15 cellular contexts compared by ENCODE assay signal in the genomic region with DNA sequence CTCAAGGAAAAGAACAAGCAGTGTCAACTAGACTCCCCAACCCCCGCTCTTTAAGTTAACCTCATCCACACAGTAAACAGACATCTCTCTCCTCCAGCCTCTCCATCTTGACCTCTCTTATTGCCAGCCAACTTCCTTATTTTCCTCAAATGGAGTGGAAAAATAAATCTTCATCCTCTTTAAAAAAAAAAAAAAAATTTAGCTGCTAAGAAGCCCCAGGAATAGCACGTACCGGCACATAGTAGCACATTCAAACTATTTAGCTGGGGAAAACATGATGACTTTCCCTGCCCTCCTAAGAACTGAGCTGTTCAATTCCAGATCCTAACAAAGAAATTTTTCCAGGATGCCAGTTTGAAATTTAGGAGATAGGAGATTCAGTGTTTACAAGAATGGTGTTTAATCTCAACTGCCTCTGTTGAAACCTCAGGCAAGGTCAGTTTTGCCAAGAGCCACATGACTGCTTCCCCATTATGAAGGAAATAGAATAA.
A peak's percentile ranks its signal among the peaks of the same experiment; 100 is the strongest.
DNase-seq lines count a peak whose midpoint lies in the region; ATAC-seq, FAIRE-seq and TF ChIP-seq lines count a peak whose summit lies in the region.
"Had no signal": no experiment of that assay in that cellular context is flagged by ENCODE, and none has a peak within 500 bp of the region (broad histone marks: within the 10 kb centered on the region; RNA-seq: fewer than 3 reads in every experiment).

No MANE protein-coding gene starts in this region.

- H3K36me3 ChIP-seq in liver (ENCODE audit: control insufficient read depth in 4 of 4, insufficient read depth in 3 of 4, low read depth in 1 of 4, low read length in 3 of 4) (no peaks in the 10 kb centered on the region), HepG2 (replicated peaks in 1 of 2; ENCODE audit: control insufficient read depth in 1 of 2, insufficient read depth in 2 of 2, low read length in 2 of 2) (no peaks in the 10 kb centered on the region), esophagus muscularis mucosa (no peaks in the 10 kb centered on the region), osteoblast (ENCODE audit: insufficient read depth, low read length) (peaks cover 3% of the 10 kb centered on the region), aorta (ENCODE audit: control insufficient read depth in 1 of 2, insufficient read depth in 2 of 2, low read length in 1 of 2) (no peaks in the 10 kb centered on the region)

- TF ChIP-seq CTCF in liver (IDR thresholded peaks at IDR 0.05; ENCODE audit: low read depth, low read length, missing input control) (no peak), HepG2 (CRISPR knock-in tag; IDR thresholded peaks at IDR 0.05) (no peak), esophagus muscularis mucosa (IDR thresholded peaks at IDR 0.05) (no peak), osteoblast (IDR thresholded peaks at IDR 0.05; ENCODE audit: extremely low read depth, low read depth, low read length) (no peak)

- CTCF ChIA-PET in HepG2 (lab: Yijun Ruan, JAX; ENCODE audit: low intra/inter-chr PET ratio, low total read pairs): no interaction called here

- WGBS in liver: 72% methylated on average over 3 of the region's 3 CpGs
- 97% methylated on average over 3 of the region's 3 CpGs for WGBS in HepG2 (ENCODE audit: low lambda C conversion rate)
- 29% methylated on average over 3 of the region's 3 CpGs for WGBS in esophagus muscularis mucosa
- 29 to 32% methylated on average over 3 of the region's 3 CpGs for WGBS in aorta, 2 donors

- POLR2A ChIA-PET in HepG2 (lab: Yijun Ruan, JAX): no interaction called here

- peaks cover 3% of the 10 kb centered on the region for H3K9me3 Mint-ChIP-seq in stimulated activated memory B cell treated with anti-CD40 and anti-IgM and Interleukin-4, amounts not matched to agents 10 μg/mL and 1 μg/mL and 100 μg/mL, for 72 hours
- no peaks in the 10 kb centered on the region for H3K9me3 Mint-ChIP-seq in activated T-helper 2 cell treated with anti-CD3 and anti-CD28 coated beads, Interferon-gamma antibody, Interleukin-2, Interleukin-4, amounts not matched to agents 10 μg/mL and 5 μg/mL and 100 μg/mL, durations not matched to agents 14 hours and 24 hours and 36 hours
- H3K9me3 Mint-ChIP-seq: activated naive CD4-positive, alpha-beta T cell treated with anti-CD3 and anti-CD28 coated beads, Interleukin-2, amount 10 ng/mL, durations not matched to agents 7 days and 5 days had no signal

- no peak overlapping the region for H3K4me3 ChIP-seq in liver (ENCODE audit: low read depth in 1 of 3, low read length in 3 of 3)
- H3K4me3 ChIP-seq in HepG2 (replicated peaks in 1 of 3; ENCODE audit: insufficient read depth in 1 of 3, low read depth in 2 of 3, low read length in 3 of 3): no peak overlapping the region
- no peak overlapping the region for H3K4me3 ChIP-seq in esophagus muscularis mucosa
- H3K4me3 ChIP-seq in osteoblast (ENCODE audit: insufficient read depth, low read length): no peak overlapping the region
- H3K4me3 ChIP-seq in aorta (ENCODE audit: low read length in 2 of 2): no peak overlapping the region
- H3K4me3 ChIP-seq: K562 had no signal

- no peaks in the 10 kb centered on the region for H3K27me3 Mint-ChIP-seq in stimulated activated memory B cell treated with anti-CD40 and anti-IgM and Interleukin-4, amounts not matched to agents 10 μg/mL and 1 μg/mL and 100 μg/mL, for 72 hours
- no peaks in the 10 kb centered on the region for H3K27me3 Mint-ChIP-seq in activated T-helper 2 cell treated with anti-CD3 and anti-CD28 coated beads, Interferon-gamma antibody, Interleukin-2, Interleukin-4, amounts not matched to agents 10 μg/mL and 5 μg/mL and 100 μg/mL, durations not matched to agents 14 hours and 24 hours and 36 hours (ENCODE audit: low read depth)
- H3K27me3 Mint-ChIP-seq: B cell had no signal

- TF ChIP-seq RAD21 in liver (IDR thresholded peaks at IDR 0.05): peak in 1 of 2 donors; percentile 5
- no peak for TF ChIP-seq RAD21 in HepG2 (CRISPR knock-in tag; IDR thresholded peaks at IDR 0.05)

- peaks cover 48% of the 10 kb centered on the region for H3K79me2 ChIP-seq in HepG2 (ENCODE audit: insufficient read depth, low read length)
- H3K79me2 ChIP-seq in osteoblast (ENCODE audit: insufficient read depth, low read length): peaks cover 72% of the 10 kb centered on the region

- H2AFZ ChIP-seq in HepG2 (ENCODE audit: low read length): no peak overlapping the region
- H2AFZ ChIP-seq in osteoblast (ENCODE audit: low read length): no peak overlapping the region

- H4K20me1 ChIP-seq in HepG2 (ENCODE audit: insufficient read depth, low read length) (no peaks in the 10 kb centered on the region), osteoblast (ENCODE audit: insufficient read depth, low read length) (no peaks in the 10 kb centered on the region)

- H3K9ac ChIP-seq in liver (ENCODE audit: low read depth in 1 of 2, low read length in 2 of 2) (no peak overlapping the region), HepG2 (ENCODE audit: insufficient read depth, low read depth, low read length) (no peak overlapping the region)

- TF ChIP-seq POLR2A in HepG2 (IDR thresholded peaks at IDR 0.05; ENCODE audit: insufficient read depth in 1 of 2, low read depth in 2 of 2, low read length in 2 of 2): no peak
- TF ChIP-seq POLR2A in esophagus muscularis mucosa (IDR thresholded peaks at IDR 0.05; ENCODE audit: low read depth): no peak

- no peak for DNase-seq in HepG2 (ENCODE audit: low spot score)
- DNase-seq in esophagus muscularis mucosa (ENCODE audit: extremely low spot score): no peak
- no peak for DNase-seq in osteoblast (ENCODE audit: insufficient read length, low spot score, missing footprints)
- no peak for DNase-seq in aorta
- DNase-seq in putamen (ENCODE audit: low spot score): no peak
- no peak for DNase-seq in activated T-helper 2 cell treated with anti-CD3 and anti-CD28 coated beads, Interferon-gamma antibody, Interleukin-2, Interleukin-4, amounts not matched to agents 10 μg/mL and 5 μg/mL and 100 μg/mL, durations not matched to agents 14 hours and 24 hours and 36 hours (ENCODE audit: low spot score)
- DNase-seq: activated CD4-positive, alpha-beta T cell treated with anti-CD3 and anti-CD28 coated beads, Interleukin-2, amount 10 ng/mL, durations not matched to agents 7 days and 5 days; activated naive CD4-positive, alpha-beta T cell treated with anti-CD3 and anti-CD28 coated beads, Interleukin-2, amount 10 ng/mL, durations not matched to agents 7 days and 5 days; NCI-H446; SIG-M5; stimulated activated naive CD4-positive, alpha-beta T cell treated with Interleukin-2 at 50 U/mL for 16 hours had no signal

- H3K27ac Mint-ChIP-seq in stimulated activated memory B cell treated with anti-CD40 and anti-IgM and Interleukin-4, amounts not matched to agents 10 μg/mL and 1 μg/mL and 100 μg/mL, for 72 hours: no peak overlapping the region
- no peak overlapping the region for H3K27ac Mint-ChIP-seq in activated T-helper 2 cell treated with anti-CD3 and anti-CD28 coated beads, Interferon-gamma antibody, Interleukin-2, Interleukin-4, amounts not matched to agents 10 μg/mL and 5 μg/mL and 100 μg/mL, durations not matched to agents 14 hours and 24 hours and 36 hours
- H3K27ac Mint-ChIP-seq: activated CD4-positive, alpha-beta T cell treated with anti-CD3 and anti-CD28 coated beads, Interleukin-2, amount 10 ng/mL, durations not matched to agents 7 days and 5 days; activated naive CD4-positive, alpha-beta T cell treated with anti-CD3 and anti-CD28 coated beads, Interleukin-2, amount 10 ng/mL, durations not matched to agents 7 days and 5 days; B cell had no signal

- no peak overlapping the region for H3K4me3 Mint-ChIP-seq in stimulated activated memory B cell treated with anti-CD40 and anti-IgM and Interleukin-4, amounts not matched to agents 10 μg/mL and 1 μg/mL and 100 μg/mL, for 72 hours
- H3K4me3 Mint-ChIP-seq in activated T-helper 2 cell treated with anti-CD3 and anti-CD28 coated beads, Interferon-gamma antibody, Interleukin-2, Interleukin-4, amounts not matched to agents 10 μg/mL and 5 μg/mL and 100 μg/mL, durations not matched to agents 14 hours and 24 hours and 36 hours (ENCODE audit: low read depth): no peak overlapping the region
- H3K4me3 Mint-ChIP-seq: activated CD4-positive, alpha-beta T cell treated with anti-CD3 and anti-CD28 coated beads, Interleukin-2, amount 10 ng/mL, durations not matched to agents 7 days and 5 days; activated naive CD4-positive, alpha-beta T cell treated with anti-CD3 and anti-CD28 coated beads, Interleukin-2, amount 10 ng/mL, durations not matched to agents 7 days and 5 days; B cell had no signal

- ATAC-seq in HepG2: no peak
- ATAC-seq in aorta (ENCODE audit: low FRiP score): peak; percentile 55
- no peak for ATAC-seq in stimulated activated memory B cell treated with anti-CD40 and anti-IgM and Interleukin-4, amounts not matched to agents 10 μg/mL and 1 μg/mL and 100 μg/mL, for 72 hours
- ATAC-seq: K562 had no signal

- no peaks in the 10 kb centered on the region for H3K27me3 ChIP-seq in liver (ENCODE audit: control insufficient read depth in 4 of 4, insufficient read depth in 4 of 4, low read length in 3 of 4)
- no peaks in the 10 kb centered on the region for H3K27me3 ChIP-seq in HepG2 (ENCODE audit: control insufficient read depth in 1 of 2, insufficient read depth in 2 of 2, low read length in 2 of 2)
- H3K27me3 ChIP-seq in esophagus muscularis mucosa: no peaks in the 10 kb centered on the region
- no peaks in the 10 kb centered on the region for H3K27me3 ChIP-seq in osteoblast (ENCODE audit: insufficient read depth, low read length)
- H3K27me3 ChIP-seq in aorta (ENCODE audit: control insufficient read depth in 1 of 2, insufficient read depth in 2 of 2, low read length in 1 of 2): no peaks in the 10 kb centered on the region

- in situ Hi-C loops in HepG2 (cut with HindIII; ENCODE audit: extremely low pct_ligation_motif_present, low pct_unique_long_range_greater_than_20kb): no loop called here

- H3K4me2 ChIP-seq in HepG2 (ENCODE audit: low read depth, low read length) (no peak overlapping the region), osteoblast (ENCODE audit: insufficient read depth, low read length) (no peak overlapping the region)

- peak overlapping the region; percentile 36 to 62 for H3K27ac ChIP-seq in liver (ENCODE audit: low read depth in 1 of 2, low read length in 2 of 2)
- H3K27ac ChIP-seq in HepG2 (ENCODE audit: extremely low read length, insufficient read depth, low read length): no peak overlapping the region
- H3K27ac ChIP-seq in esophagus muscularis mucosa (replicated peaks in 1 of 4): peak overlapping the region; percentile 72 to 77 (median 74)
- peak overlapping the region; percentile 85 for H3K27ac ChIP-seq in osteoblast (ENCODE audit: low read depth, low read length)
- H3K27ac ChIP-seq in aorta (ENCODE audit: low read depth in 1 of 2, low read length in 2 of 2): peak overlapping the region; percentile 77 to 89

- peaks cover 7% of the 10 kb centered on the region for H3K4me1 Mint-ChIP-seq in stimulated activated memory B cell treated with anti-CD40 and anti-IgM and Interleukin-4, amounts not matched to agents 10 μg/mL and 1 μg/mL and 100 μg/mL, for 72 hours
- peaks cover 40% of the 10 kb centered on the region for H3K4me1 Mint-ChIP-seq in activated T-helper 2 cell treated with anti-CD3 and anti-CD28 coated beads, Interferon-gamma antibody, Interleukin-2, Interleukin-4, amounts not matched to agents 10 μg/mL and 5 μg/mL and 100 μg/mL, durations not matched to agents 14 hours and 24 hours and 36 hours (ENCODE audit: low read depth)

- TF ChIP-seq EP300 in HepG2 (IDR thresholded peaks at IDR 0.05; ENCODE audit: low read depth in 2 of 2, low read length in 2 of 2) (no peak), HepG2 (CRISPR knock-in tag; IDR thresholded peaks at IDR 0.05; ENCODE audit: borderline replicate concordance) (no peak), esophagus muscularis mucosa (IDR thresholded peaks at IDR 0.05) (no peak)

- FAIRE-seq in HepG2 (lab: Jason Lieb, UNC): no peak
- FAIRE-seq: K562 had no signal

- H3K36me3 Mint-ChIP-seq in stimulated activated memory B cell treated with anti-CD40 and anti-IgM and Interleukin-4, amounts not matched to agents 10 μg/mL and 1 μg/mL and 100 μg/mL, for 72 hours: no peaks in the 10 kb centered on the region
- H3K36me3 Mint-ChIP-seq in activated T-helper 2 cell treated with anti-CD3 and anti-CD28 coated beads, Interferon-gamma antibody, Interleukin-2, Interleukin-4, amounts not matched to agents 10 μg/mL and 5 μg/mL and 100 μg/mL, durations not matched to agents 14 hours and 24 hours and 36 hours (ENCODE audit: low read depth): peaks cover 3% of the 10 kb centered on the region
- H3K36me3 Mint-ChIP-seq: activated naive CD4-positive, alpha-beta T cell treated with anti-CD3 and anti-CD28 coated beads, Interleukin-2, amount 10 ng/mL, durations not matched to agents 7 days and 5 days had no signal

- H3K4me1 ChIP-seq in liver (ENCODE audit: control insufficient read depth in 4 of 4, insufficient read depth in 4 of 4, low read length in 3 of 4) (peaks cover 0 to 2% (median 0%) of the 10 kb centered on the region in 4 donors), HepG2 (ENCODE audit: insufficient read depth, low read length) (peaks cover 22% of the 10 kb centered on the region), esophagus muscularis mucosa (peaks cover 11 to 62% (median 56%) of the 10 kb centered on the region in 4 donors), osteoblast (ENCODE audit: insufficient read depth, low read length) (peaks cover 48% of the 10 kb centered on the region), aorta (ENCODE audit: control insufficient read depth in 1 of 2, insufficient read depth in 2 of 2, low read length in 2 of 2) (peaks cover under 1 to 2% of the 10 kb centered on the region in 2 donors)

- no peaks in the 10 kb centered on the region for H3K9me3 ChIP-seq in liver (ENCODE audit: control insufficient read depth in 4 of 4, low read length in 3 of 4)
- H3K9me3 ChIP-seq in HepG2 (ENCODE audit: low read length): no peaks in the 10 kb centered on the region
- no peaks in the 10 kb centered on the region for H3K9me3 ChIP-seq in esophagus muscularis mucosa
- H3K9me3 ChIP-seq in osteoblast (ENCODE audit: low read depth, low read length): no peaks in the 10 kb centered on the region
- no peaks in the 10 kb centered on the region for H3K9me3 ChIP-seq in aorta (ENCODE audit: control insufficient read depth, low read length)

- no TSS peak for BruUV-seq in HepG2 (replicated peaks; lab: Mats Ljungman, UMichigan)

- intact Hi-C loops in HepG2 (cut with micrococcal nuclease; ENCODE audit: unreplicated experiment) (no loop called here), esophagus muscularis mucosa (cut with DNase I) (no loop called here), aorta (cut with DNase I) (no loop called here)
- intact Hi-C loops in activated T-helper 2 cell treated with anti-CD3 and anti-CD28 coated beads, Interferon-gamma antibody, Interleukin-2, Interleukin-4, amounts not matched to agents 10 μg/mL and 5 μg/mL and 100 μg/mL, durations not matched to agents 14 hours and 24 hours and 36 hours (cut with micrococcal nuclease): no loop called here
